Comparison of ENCODE assay signal across 24 cellular contexts in the genomic region with DNA sequence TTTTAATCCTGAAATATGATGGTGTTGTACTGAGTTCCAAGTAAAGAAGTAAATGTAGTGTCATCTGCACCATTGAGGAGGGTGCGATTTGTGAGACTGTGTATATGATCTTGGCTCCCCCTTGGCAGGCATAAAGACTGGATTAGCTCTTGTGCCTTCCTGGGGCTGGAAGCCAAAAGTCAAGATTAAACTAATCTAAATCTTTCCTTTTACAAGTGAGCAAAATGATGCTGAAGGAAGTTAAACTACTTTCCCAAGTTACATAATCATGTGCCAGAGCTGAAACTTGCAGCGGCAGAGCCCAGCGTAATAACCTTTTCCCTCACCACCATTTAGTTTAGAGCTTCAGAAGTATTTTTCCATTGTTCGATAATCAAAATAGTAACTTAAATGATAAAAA.
"Had no signal": no experiment of that assay in that cellular context is flagged by ENCODE, and none has a peak within 500 bp of the region (broad histone marks: within the 10 kb centered on the region; RNA-seq: fewer than 3 reads in every experiment).

No MANE protein-coding gene starts in this region.

- H3K4me1 Mint-ChIP-seq: mesothelial cell of epicardium; naive B cell; stimulated activated effector memory CD8-positive, alpha-beta T cell treated with anti-CD3 and anti-CD28 coated beads, Interleukin-12 subunit alpha, Interleukin-12 subunit beta, amount 100 ng/mL, for 72 hours had no signal

- H3K9me3 Mint-ChIP-seq: stimulated activated effector memory CD8-positive, alpha-beta T cell treated with anti-CD3 and anti-CD28 coated beads, Interleukin-12 subunit alpha, Interleukin-12 subunit beta, amount 100 ng/mL, for 72 hours had no signal

- H3K27ac Mint-ChIP-seq: mesothelial cell of epicardium; naive B cell; progenitor cell of endocrine pancreas; stimulated activated effector memory CD8-positive, alpha-beta T cell treated with anti-CD3 and anti-CD28 coated beads, Interleukin-12 subunit alpha, Interleukin-12 subunit beta, amount 100 ng/mL, for 72 hours had no signal

- H3K27me3 ChIP-seq: gastrocnemius medialis, heart left ventricle, left lung, right atrium auricular region, transverse colon, upper lobe of right lung, uterus had no signal

- H3K36me3 Mint-ChIP-seq: mesothelial cell of epicardium; naive B cell; stimulated activated effector memory CD8-positive, alpha-beta T cell treated with anti-CD3 and anti-CD28 coated beads, Interleukin-12 subunit alpha, Interleukin-12 subunit beta, amount 100 ng/mL, for 72 hours had no signal

- ATAC-seq: gastrocnemius medialis; heart left ventricle; left cardiac atrium; left lung; mucosa of descending colon; sciatic nerve; stimulated activated effector memory CD8-positive, alpha-beta T cell treated with anti-CD3 and anti-CD28 coated beads, Interleukin-12 subunit alpha, Interleukin-12 subunit beta, amount 100 ng/mL, for 72 hours; stimulated activated naive CD8-positive, alpha-beta T cell treated with anti-CD3 and anti-CD28 coated beads, Interleukin-15, Interleukin-2, amounts not matched to agents 100 U/mL and 50 U/mL, for 24 hours; upper lobe of right lung had no signal

- DNase-seq: dermis blood vessel endothelial cell; effector memory CD4-positive, alpha-beta T cell; gastrocnemius medialis; heart left ventricle; left cardiac atrium; left lung; mesenchymal stem cell; mucosa of descending colon; naive B cell; stimulated activated CD4-positive, alpha-beta T cell treated with anti-CD3 and anti-CD28 coated beads, Interleukin-2, amount 100 ng/mL, for 24 hours; stimulated activated CD4-positive, alpha-beta T cell treated with anti-CD3 and anti-CD28 coated beads, Interleukin-4, amount 100 ng/mL, for 24 hours; stimulated activated naive CD8-positive, alpha-beta T cell treated with anti-CD3 and anti-CD28 coated beads, Interleukin-15, Interleukin-2, amounts not matched to agents 100 U/mL and 50 U/mL, for 24 hours; substantia nigra; transverse colon; upper lobe of right lung; uterus had no signal

- H3K4me1 ChIP-seq: gastrocnemius medialis, heart left ventricle, left lung, parathyroid adenoma, right atrium auricular region, transverse colon, upper lobe of right lung, uterus had no signal

- H3K27ac ChIP-seq: coronary artery, gastrocnemius medialis, heart left ventricle, left lung, parathyroid adenoma, right atrium auricular region, thoracic aorta, transverse colon, upper lobe of right lung, uterus had no signal

- H3K4me3 Mint-ChIP-seq: mesothelial cell of epicardium; naive B cell; stimulated activated effector memory CD8-positive, alpha-beta T cell treated with anti-CD3 and anti-CD28 coated beads, Interleukin-12 subunit alpha, Interleukin-12 subunit beta, amount 100 ng/mL, for 72 hours had no signal

- H3K4me3 ChIP-seq: coronary artery, gastrocnemius medialis, heart left ventricle, left lung, mucosa of descending colon, right atrium auricular region, thoracic aorta, transverse colon, upper lobe of right lung, uterus had no signal

- H3K36me3 ChIP-seq: gastrocnemius medialis, heart left ventricle, left lung, right atrium auricular region, thoracic aorta, transverse colon, upper lobe of right lung, uterus had no signal

- H3K9me3 ChIP-seq: gastrocnemius medialis, left lung, right atrium auricular region, thoracic aorta, transverse colon, upper lobe of right lung, uterus had no signal

- H3K27me3 Mint-ChIP-seq: progenitor cell of endocrine pancreas had no signal
